In the genomic region with DNA sequence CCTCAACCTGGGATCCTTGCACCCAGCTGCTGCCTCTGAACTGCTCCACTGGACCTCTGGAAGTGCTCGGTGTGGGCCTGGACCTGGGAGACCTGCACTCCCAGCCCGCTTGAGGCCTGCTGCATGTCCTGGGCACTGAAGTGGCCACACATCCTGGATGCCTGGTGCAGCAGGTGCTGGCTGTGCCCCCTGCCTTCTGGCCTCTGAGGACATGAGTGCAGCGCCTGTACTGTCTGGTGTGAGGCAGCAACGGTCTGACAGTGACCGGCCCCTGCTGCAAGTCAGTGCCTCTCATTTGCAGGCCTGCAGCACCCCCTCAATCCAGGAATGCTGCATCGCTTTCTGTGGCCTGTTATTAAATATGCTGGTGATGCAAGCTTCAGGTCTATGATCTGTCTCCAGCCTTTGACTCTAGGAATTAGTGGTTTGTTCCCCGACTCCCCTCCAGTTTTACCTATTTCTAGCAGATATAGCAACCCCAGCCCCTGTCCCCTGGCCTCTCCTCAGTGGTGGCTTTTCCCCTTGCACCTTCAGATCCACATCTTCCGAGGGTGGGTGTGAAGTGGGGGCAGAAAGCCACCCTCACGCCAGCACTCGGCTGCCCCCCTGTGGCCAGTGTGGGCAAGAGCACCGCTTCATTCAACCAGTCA, we compare ENCODE assay signal across 8 cellular contexts. TPM values are rescaled to one million over a fixed set of nuclear protein-coding genes. Genes with fewer than 3 reads are reported as not detected.
DNase-seq lines count a peak whose midpoint lies in the region; ATAC-seq, FAIRE-seq and TF ChIP-seq lines count a peak whose summit lies in the region.

No MANE protein-coding gene starts in this region.

- H3K4me1 Mint-ChIP-seq in T-helper 17 cell, result peaks cover 11% of the 10 kb centered on the region

- intact Hi-C loops in right cardiac atrium (cut with DNase I), result loop anchor here in 3 of 4 donors (1.0 to 5.0 kb wide), 4 partner anchors 56 to 81 kb away; no protein-coding TSS in a partner anchor

- peak overlapping the region; percentile 60 for H3K27ac ChIP-seq in right cardiac atrium (ENCODE audit: low read length)
- H3K27ac ChIP-seq in small intestine (ENCODE audit: low read depth in 1 of 2, low read length in 1 of 2), result peak overlapping the region in 1 of 2 donors; percentile 83

- no peak overlapping the region for H3K4me3 ChIP-seq in adipocyte (ENCODE audit: low read length)
- no peak overlapping the region for H3K4me3 ChIP-seq in right cardiac atrium (ENCODE audit: low read length)
- no peak overlapping the region for H3K4me3 ChIP-seq in small intestine (ENCODE audit: low read depth in 1 of 2, low read length in 2 of 2)

- H3K9ac ChIP-seq in adipocyte (ENCODE audit: low read length), result no peak overlapping the region

- H3K27me3 Mint-ChIP-seq in T-helper 17 cell, result peaks cover 28% of the 10 kb centered on the region

- H3K9me3 ChIP-seq in T-helper 17 cell (ENCODE audit: control insufficient read depth, low read length, poor library complexity, severe bottlenecking), result no peaks in the 10 kb centered on the region
- H3K9me3 ChIP-seq in adipocyte (ENCODE audit: control insufficient read depth, low read length), result no peaks in the 10 kb centered on the region
- H3K9me3 ChIP-seq in right cardiac atrium (ENCODE audit: control insufficient read depth, low read length), result no peaks in the 10 kb centered on the region
- no peaks in the 10 kb centered on the region for H3K9me3 ChIP-seq in small intestine (ENCODE audit: control insufficient read depth, low read depth)

- WGBS in right cardiac atrium, result 32% methylated on average over 11 of the region's 11 CpGs
- WGBS in small intestine, 3 donors, result 38 to 39% (median 39%) methylated on average over 11 of the region's 11 CpGs

- in situ Hi-C loops in G401 (cut with HindIII; ENCODE audit: low sequenced_read_pairs), result no loop called here

- no peak overlapping the region for H3K4me3 Mint-ChIP-seq in T-helper 17 cell

- DNase-seq in G401 (ENCODE audit: low spot score), result peak; percentile 66
- peak; percentile 59 to 61 (median 60) for DNase-seq in T-helper 17 cell
- DNase-seq in adipocyte (ENCODE audit: low read depth), result peak; percentile 83
- DNase-seq in right cardiac atrium, result peak; percentile 63 to 86 (median 75)
- peak; percentile 39 for DNase-seq in small intestine
- no peak for DNase-seq in SKM-1 (lab: John Stamatoyannopoulos, UW; ENCODE audit: unreplicated experiment)

- TF ChIP-seq CTCF in LNCAP (IDR thresholded peaks at IDR 0.05), result peak; percentile 99

- H3K36me3 Mint-ChIP-seq in T-helper 17 cell (ENCODE audit: low read depth), result no peaks in the 10 kb centered on the region

- peaks cover 9% of the 10 kb centered on the region for H3K27me3 ChIP-seq in adipocyte (replicated peaks; ENCODE audit: control insufficient read depth, insufficient read depth, low read length)
- H3K27me3 ChIP-seq in right cardiac atrium (ENCODE audit: control insufficient read depth, insufficient read depth), result no peaks in the 10 kb centered on the region
- no peaks in the 10 kb centered on the region for H3K27me3 ChIP-seq in small intestine (ENCODE audit: control insufficient read depth in 2 of 2, insufficient read depth in 2 of 2, low read length in 2 of 2)

- H3K36me3 ChIP-seq in adipocyte (ENCODE audit: control insufficient read depth, insufficient read depth, low read length, severe bottlenecking) (peaks cover 2% of the 10 kb centered on the region), small intestine (ENCODE audit: control insufficient read depth in 2 of 2, insufficient read depth in 2 of 2, low read length in 2 of 2) (peaks cover 0 to 2% of the 10 kb centered on the region in 2 donors)

- ATAC-seq in T-helper 17 cell (peak; percentile 78), right cardiac atrium (peak; percentile 34 to 42), GM21515 (IDR thresholded peaks at IDR 0.05; ENCODE audit: unreplicated experiment) (no peak)

- FAIRE-seq in small intestine (lab: Jason Lieb, UNC), result no peak

- peak overlapping the region; percentile 65 for H3K27ac Mint-ChIP-seq in T-helper 17 cell

- peaks cover 21% of the 10 kb centered on the region for H3K4me1 ChIP-seq in adipocyte (ENCODE audit: control insufficient read depth, insufficient read depth, low read length)
- H3K4me1 ChIP-seq in right cardiac atrium (ENCODE audit: control insufficient read depth, insufficient read depth, low read length), result peaks cover 8% of the 10 kb centered on the region
- H3K4me1 ChIP-seq in small intestine (ENCODE audit: control insufficient read depth in 2 of 2, insufficient read depth in 1 of 2, low read depth in 1 of 2, low read length in 1 of 2), result no peaks in the 10 kb centered on the region

RNA-seq across cellular contexts. Expression of a gene that starts 3.6 kb away (rescaled TPM):
- not detected in 2 replicates for total RNA-seq in G401 (2014; rRNA removed; shearing (Covaris generic))
- total RNA-seq in T-helper 17 cell (not detected), right cardiac atrium (under 1 TPM in 3 of 4 donors, not detected in 1; 0.31 to 0.95 (median 0.44) TPM)
- polyA plus RNA-seq in right cardiac atrium (0.61 TPM), small intestine (1 to 10 TPM in 1 of 3 donors, under 1 TPM in 1, not detected in 1; 0.46 to 1.6 TPM)

RNA-seq across cellular contexts. Expression of a gene that starts 13.3 kb away (rescaled TPM):
- total RNA-seq in G401 (2014; rRNA removed; shearing (Covaris generic)), result 54.7 and 72.2 TPM in 2 replicates
- total RNA-seq in T-helper 17 cell, result 10 to 100 TPM; 22.0 to 30.2 TPM
- total RNA-seq in right cardiac atrium, result 10 to 100 TPM; 24.8 to 30.2 (median 26.9) TPM
- 33.0 TPM for polyA plus RNA-seq in right cardiac atrium
- polyA plus RNA-seq in small intestine, result 10 to 100 TPM; 49.2 to 65.1 (median 61.7) TPM

RNA-seq across cellular contexts. Expression of a gene that starts 31.9 kb away (rescaled TPM):
- 9.8 and 16.5 TPM in 2 replicates for total RNA-seq in G401 (2014; rRNA removed; shearing (Covaris generic))
- total RNA-seq in T-helper 17 cell (100 to 1,000 TPM in 1 of 2 donors, 10 to 100 TPM in 1; 79.2 to 133 TPM), right cardiac atrium (100 to 1,000 TPM in 2 of 4 donors, 10 to 100 TPM in 2; 50.2 to 238 (median 85.2) TPM)
- polyA plus RNA-seq in right cardiac atrium (417 TPM), small intestine (100 to 1,000 TPM in 1 of 3 donors, 10 to 100 TPM in 1, 1 to 10 TPM in 1; 6.7 to 100 (median 15.1) TPM)
